In genomic region chr5:132067941-132068808, GRCh38 we compare ENCODE assay signal across 1 cellular context.
TF ChIP-seq lines count a peak whose summit lies in the region.

No MANE protein-coding gene starts in this region.

TF ChIP-seq in IMR-90, 13 proteins besides CTCF, POLR2A, EP300 and RAD21:
- no peak for TF ChIP-seq BHLHE40 (IDR thresholded peaks at IDR 0.05; ENCODE audit: low read depth, low read length)
- no peak for TF ChIP-seq MXI1 (IDR thresholded peaks at IDR 0.05; ENCODE audit: borderline replicate concordance, low read depth, low read length)
- no peak for TF ChIP-seq RFX5 (IDR thresholded peaks at IDR 0.05; ENCODE audit: low read depth, low read length)
- no peak for TF ChIP-seq FOS (IDR thresholded peaks at IDR 0.05; ENCODE audit: low read depth, low read length)
- TF ChIP-seq MAZ (IDR thresholded peaks at IDR 0.05; ENCODE audit: borderline replicate concordance, low read depth, low read length) = no peak
- TF ChIP-seq CHD1 (IDR thresholded peaks at IDR 0.05; ENCODE audit: low read depth, low read length) = no peak
- TF ChIP-seq MAFK (IDR thresholded peaks at IDR 0.05; ENCODE audit: low read depth, low read length) = no peak
- no peak for TF ChIP-seq NFE2L2 (IDR thresholded peaks at IDR 0.05; ENCODE audit: low read depth, low read length)
- TF ChIP-seq USF2 (IDR thresholded peaks at IDR 0.05; ENCODE audit: low read depth, low read length) = no peak
- TF ChIP-seq SMC3 (IDR thresholded peaks at IDR 0.05; ENCODE audit: low read depth, low read length) = no peak
